ENCODE assay signal across 6 cellular contexts in the genomic region with DNA sequence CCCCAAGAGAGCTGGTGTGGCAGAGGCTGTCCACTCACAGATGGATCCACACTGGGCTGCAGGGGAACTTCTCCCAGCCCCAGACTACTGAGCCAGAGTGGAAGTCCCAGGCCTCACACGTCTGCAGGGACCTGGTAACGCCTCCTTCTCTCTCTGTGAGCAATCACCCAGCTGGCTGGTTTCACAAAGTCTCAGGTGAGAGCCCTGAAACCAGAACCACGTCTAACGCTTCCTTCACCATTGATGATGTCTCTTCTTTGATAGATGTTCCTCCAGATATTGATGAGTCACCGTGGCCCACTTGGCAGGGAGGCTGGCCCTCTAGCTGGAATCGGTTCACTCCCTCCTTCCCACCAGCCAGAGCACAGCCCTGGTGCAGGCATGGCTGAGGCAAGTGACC. TPM values are rescaled to one million over a fixed set of nuclear protein-coding genes. Genes with fewer than 3 reads are reported as not detected.
"Had no signal": no experiment of that assay in that cellular context is flagged by ENCODE, and none has a peak within 500 bp of the region (broad histone marks: within the 10 kb centered on the region; RNA-seq: fewer than 3 reads in every experiment).

No MANE protein-coding gene starts in this region.

RNA-seq across cellular contexts. Expression of gene MYL3, which starts 54.5 kb away (rescaled TPM):
- total RNA-seq: frontal cortex; glomerular endothelial cell; lung microvascular endothelial cell; mononuclear cell; naive thymus-derived CD8-positive, alpha-beta T cell; osteoblast had no signal
- polyA plus RNA-seq: naive thymus-derived CD8-positive, alpha-beta T cell had no signal
